ENCODE assay signal across 1 cellular context in the genomic region with DNA sequence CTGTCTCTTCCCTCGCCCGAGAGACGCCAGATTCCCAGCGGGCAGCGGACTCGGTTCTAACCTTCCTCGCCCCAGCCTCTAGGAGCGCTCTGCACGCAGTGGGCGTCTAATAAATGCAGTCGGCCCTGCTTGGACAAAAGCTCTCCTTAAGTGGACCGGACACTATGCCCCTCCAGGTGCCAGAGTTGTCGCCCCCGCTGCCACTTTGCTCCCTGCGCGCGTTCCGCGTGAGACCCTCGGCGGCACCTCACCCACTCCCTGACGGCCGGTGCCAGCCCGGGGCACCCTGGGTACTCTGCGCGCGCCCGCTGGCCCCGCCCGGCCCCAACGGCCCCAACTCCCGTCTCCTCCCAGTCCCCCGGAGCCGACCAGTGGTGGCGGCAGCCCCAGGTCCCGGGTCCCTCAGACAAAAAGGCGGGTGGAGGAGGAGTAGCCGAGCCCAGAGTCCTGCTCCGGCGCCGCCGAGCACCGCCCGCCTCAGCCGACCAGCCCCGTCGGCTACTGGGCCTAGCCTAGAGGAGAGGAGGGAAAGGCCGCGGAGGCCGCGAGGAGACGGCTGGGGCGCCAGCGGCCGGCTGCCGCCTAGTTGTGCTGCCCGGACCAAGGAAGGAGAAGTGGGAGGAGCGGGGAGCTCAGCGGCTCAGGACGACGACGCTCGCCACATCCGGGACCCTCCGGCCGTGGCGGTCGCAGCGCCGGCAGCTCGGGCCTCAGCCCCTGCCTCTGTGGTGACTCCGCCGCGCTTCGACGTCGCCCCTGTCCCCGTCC.
A peak's percentile ranks its signal among the peaks of the same experiment; 100 is the strongest.
TF ChIP-seq lines count a peak whose summit lies in the region.

No MANE protein-coding gene starts in this region.

TF ChIP-seq in WTC11, 78 proteins besides CTCF, POLR2A, EP300 and RAD21 (continued from another document and continues in another):
- TF ChIP-seq, protein P1, sequence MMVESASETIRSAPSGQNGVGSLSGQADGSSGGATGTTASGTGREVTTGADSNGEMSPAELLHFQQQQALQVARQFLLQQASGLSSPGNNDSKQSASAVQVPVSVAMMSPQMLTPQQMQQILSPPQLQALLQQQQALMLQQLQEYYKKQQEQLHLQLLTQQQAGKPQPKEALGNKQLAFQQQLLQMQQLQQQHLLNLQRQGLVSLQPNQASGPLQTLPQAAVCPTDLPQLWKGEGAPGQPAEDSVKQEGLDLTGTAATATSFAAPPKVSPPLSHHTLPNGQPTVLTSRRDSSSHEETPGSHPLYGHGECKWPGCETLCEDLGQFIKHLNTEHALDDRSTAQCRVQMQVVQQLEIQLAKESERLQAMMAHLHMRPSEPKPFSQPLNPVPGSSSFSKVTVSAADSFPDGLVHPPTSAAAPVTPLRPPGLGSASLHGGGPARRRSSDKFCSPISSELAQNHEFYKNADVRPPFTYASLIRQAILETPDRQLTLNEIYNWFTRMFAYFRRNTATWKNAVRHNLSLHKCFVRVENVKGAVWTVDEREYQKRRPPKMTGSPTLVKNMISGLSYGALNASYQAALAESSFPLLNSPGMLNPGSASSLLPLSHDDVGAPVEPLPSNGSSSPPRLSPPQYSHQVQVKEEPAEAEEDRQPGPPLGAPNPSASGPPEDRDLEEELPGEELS (CRISPR knock-in tag; IDR thresholded peaks at IDR 0.05) = no peak; the same call in 1 of the 2 replicates
- TF ChIP-seq ZNF121 (CRISPR knock-in tag; IDR thresholded peaks at IDR 0.05) = peak; percentile 62; the same call in 1 of the 2 replicates
- TF ChIP-seq CREM (CRISPR knock-in tag; IDR thresholded peaks at IDR 0.05) = peak; percentile 74; the same call in 1 of the 2 replicates
- TF ChIP-seq ZNF423 (CRISPR knock-in tag; IDR thresholded peaks at IDR 0.05) = no peak
- no peak for TF ChIP-seq SOX15 (CRISPR knock-in tag; IDR thresholded peaks at IDR 0.05)
- TF ChIP-seq, protein P2, sequence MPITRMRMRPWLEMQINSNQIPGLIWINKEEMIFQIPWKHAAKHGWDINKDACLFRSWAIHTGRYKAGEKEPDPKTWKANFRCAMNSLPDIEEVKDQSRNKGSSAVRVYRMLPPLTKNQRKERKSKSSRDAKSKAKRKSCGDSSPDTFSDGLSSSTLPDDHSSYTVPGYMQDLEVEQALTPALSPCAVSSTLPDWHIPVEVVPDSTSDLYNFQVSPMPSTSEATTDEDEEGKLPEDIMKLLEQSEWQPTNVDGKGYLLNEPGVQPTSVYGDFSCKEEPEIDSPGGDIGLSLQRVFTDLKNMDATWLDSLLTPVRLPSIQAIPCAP (CRISPR knock-in tag; IDR thresholded peaks at IDR 0.05) = no peak
- no peak for TF ChIP-seq MXD4 (CRISPR knock-in tag; IDR thresholded peaks at IDR 0.05; ENCODE audit: borderline replicate concordance)
- TF ChIP-seq EMX1 (CRISPR knock-in tag; IDR thresholded peaks at IDR 0.05) = no peak
- TF ChIP-seq, protein P3, sequence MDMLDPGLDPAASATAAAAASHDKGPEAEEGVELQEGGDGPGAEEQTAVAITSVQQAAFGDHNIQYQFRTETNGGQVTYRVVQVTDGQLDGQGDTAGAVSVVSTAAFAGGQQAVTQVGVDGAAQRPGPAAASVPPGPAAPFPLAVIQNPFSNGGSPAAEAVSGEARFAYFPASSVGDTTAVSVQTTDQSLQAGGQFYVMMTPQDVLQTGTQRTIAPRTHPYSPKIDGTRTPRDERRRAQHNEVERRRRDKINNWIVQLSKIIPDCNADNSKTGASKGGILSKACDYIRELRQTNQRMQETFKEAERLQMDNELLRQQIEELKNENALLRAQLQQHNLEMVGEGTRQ (CRISPR knock-in tag; IDR thresholded peaks at IDR 0.05) = peak; percentile 40; the same call in 1 of the 2 replicates
- TF ChIP-seq, protein P4, sequence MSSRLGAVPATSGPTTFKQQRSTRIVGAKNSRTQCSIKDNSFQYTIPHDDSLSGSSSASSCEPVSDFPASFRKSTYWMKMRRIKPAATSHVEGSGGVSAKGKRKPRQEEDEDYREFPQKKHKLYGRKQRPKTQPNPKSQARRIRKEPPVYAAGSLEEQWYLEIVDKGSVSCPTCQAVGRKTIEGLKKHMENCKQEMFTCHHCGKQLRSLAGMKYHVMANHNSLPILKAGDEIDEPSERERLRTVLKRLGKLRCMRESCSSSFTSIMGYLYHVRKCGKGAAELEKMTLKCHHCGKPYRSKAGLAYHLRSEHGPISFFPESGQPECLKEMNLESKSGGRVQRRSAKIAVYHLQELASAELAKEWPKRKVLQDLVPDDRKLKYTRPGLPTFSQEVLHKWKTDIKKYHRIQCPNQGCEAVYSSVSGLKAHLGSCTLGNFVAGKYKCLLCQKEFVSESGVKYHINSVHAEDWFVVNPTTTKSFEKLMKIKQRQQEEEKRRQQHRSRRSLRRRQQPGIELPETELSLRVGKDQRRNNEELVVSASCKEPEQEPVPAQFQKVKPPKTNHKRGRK (CRISPR knock-in tag; IDR thresholded peaks at IDR 0.05; ENCODE audit: borderline replicate concordance) = no peak
- TF ChIP-seq, protein P5, sequence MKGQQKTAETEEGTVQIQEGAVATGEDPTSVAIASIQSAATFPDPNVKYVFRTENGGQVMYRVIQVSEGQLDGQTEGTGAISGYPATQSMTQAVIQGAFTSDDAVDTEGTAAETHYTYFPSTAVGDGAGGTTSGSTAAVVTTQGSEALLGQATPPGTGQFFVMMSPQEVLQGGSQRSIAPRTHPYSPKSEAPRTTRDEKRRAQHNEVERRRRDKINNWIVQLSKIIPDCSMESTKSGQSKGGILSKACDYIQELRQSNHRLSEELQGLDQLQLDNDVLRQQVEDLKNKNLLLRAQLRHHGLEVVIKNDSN (CRISPR knock-in tag; IDR thresholded peaks at IDR 0.05) = peak; percentile 23; the same call in 1 of the 2 replicates
- no peak for TF ChIP-seq ZNF317 (CRISPR knock-in tag; IDR thresholded peaks at IDR 0.05; ENCODE audit: borderline replicate concordance, low read depth)
- TF ChIP-seq, protein P6, sequence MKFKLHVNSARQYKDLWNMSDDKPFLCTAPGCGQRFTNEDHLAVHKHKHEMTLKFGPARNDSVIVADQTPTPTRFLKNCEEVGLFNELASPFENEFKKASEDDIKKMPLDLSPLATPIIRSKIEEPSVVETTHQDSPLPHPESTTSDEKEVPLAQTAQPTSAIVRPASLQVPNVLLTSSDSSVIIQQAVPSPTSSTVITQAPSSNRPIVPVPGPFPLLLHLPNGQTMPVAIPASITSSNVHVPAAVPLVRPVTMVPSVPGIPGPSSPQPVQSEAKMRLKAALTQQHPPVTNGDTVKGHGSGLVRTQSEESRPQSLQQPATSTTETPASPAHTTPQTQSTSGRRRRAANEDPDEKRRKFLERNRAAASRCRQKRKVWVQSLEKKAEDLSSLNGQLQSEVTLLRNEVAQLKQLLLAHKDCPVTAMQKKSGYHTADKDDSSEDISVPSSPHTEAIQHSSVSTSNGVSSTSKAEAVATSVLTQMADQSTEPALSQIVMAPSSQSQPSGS (CRISPR knock-in tag; IDR thresholded peaks at IDR 0.05; ENCODE audit: borderline replicate concordance, low read depth) = no peak
- TF ChIP-seq PRRX2 (CRISPR knock-in tag; IDR thresholded peaks at IDR 0.05) = no peak
- TF ChIP-seq ZNF396 (CRISPR knock-in tag; IDR thresholded peaks at IDR 0.05; ENCODE audit: borderline replicate concordance) = no peak
- TF ChIP-seq FOXP1 (CRISPR knock-in tag; IDR thresholded peaks at IDR 0.05; ENCODE audit: borderline replicate concordance) = peak; percentile 74; the same call in 1 of the 2 replicates
- TF ChIP-seq ATF1 (CRISPR knock-in tag; IDR thresholded peaks at IDR 0.05) = no peak
- TF ChIP-seq ZNF263 (CRISPR knock-in tag; IDR thresholded peaks at IDR 0.05; ENCODE audit: low read depth) = peak; percentile 31; the same call in 1 of the 2 replicates
- TF ChIP-seq RORB (CRISPR knock-in tag; IDR thresholded peaks at IDR 0.05) = no peak
- TF ChIP-seq, protein P7, sequence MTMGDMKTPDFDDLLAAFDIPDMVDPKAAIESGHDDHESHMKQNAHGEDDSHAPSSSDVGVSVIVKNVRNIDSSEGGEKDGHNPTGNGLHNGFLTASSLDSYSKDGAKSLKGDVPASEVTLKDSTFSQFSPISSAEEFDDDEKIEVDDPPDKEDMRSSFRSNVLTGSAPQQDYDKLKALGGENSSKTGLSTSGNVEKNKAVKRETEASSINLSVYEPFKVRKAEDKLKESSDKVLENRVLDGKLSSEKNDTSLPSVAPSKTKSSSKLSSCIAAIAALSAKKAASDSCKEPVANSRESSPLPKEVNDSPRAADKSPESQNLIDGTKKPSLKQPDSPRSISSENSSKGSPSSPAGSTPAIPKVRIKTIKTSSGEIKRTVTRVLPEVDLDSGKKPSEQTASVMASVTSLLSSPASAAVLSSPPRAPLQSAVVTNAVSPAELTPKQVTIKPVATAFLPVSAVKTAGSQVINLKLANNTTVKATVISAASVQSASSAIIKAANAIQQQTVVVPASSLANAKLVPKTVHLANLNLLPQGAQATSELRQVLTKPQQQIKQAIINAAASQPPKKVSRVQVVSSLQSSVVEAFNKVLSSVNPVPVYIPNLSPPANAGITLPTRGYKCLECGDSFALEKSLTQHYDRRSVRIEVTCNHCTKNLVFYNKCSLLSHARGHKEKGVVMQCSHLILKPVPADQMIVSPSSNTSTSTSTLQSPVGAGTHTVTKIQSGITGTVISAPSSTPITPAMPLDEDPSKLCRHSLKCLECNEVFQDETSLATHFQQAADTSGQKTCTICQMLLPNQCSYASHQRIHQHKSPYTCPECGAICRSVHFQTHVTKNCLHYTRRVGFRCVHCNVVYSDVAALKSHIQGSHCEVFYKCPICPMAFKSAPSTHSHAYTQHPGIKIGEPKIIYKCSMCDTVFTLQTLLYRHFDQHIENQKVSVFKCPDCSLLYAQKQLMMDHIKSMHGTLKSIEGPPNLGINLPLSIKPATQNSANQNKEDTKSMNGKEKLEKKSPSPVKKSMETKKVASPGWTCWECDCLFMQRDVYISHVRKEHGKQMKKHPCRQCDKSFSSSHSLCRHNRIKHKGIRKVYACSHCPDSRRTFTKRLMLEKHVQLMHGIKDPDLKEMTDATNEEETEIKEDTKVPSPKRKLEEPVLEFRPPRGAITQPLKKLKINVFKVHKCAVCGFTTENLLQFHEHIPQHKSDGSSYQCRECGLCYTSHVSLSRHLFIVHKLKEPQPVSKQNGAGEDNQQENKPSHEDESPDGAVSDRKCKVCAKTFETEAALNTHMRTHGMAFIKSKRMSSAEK (CRISPR knock-in tag; IDR thresholded peaks at IDR 0.05; ENCODE audit: borderline replicate concordance) = no peak
- TF ChIP-seq ELF4 (CRISPR knock-in tag; IDR thresholded peaks at IDR 0.05; ENCODE audit: low read depth) = no peak
- TF ChIP-seq, protein P8, sequence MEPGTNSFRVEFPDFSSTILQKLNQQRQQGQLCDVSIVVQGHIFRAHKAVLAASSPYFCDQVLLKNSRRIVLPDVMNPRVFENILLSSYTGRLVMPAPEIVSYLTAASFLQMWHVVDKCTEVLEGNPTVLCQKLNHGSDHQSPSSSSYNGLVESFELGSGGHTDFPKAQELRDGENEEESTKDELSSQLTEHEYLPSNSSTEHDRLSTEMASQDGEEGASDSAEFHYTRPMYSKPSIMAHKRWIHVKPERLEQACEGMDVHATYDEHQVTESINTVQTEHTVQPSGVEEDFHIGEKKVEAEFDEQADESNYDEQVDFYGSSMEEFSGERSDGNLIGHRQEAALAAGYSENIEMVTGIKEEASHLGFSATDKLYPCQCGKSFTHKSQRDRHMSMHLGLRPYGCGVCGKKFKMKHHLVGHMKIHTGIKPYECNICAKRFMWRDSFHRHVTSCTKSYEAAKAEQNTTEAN (CRISPR knock-in tag; IDR thresholded peaks at IDR 0.05) = peak; percentile 77; the same call in 1 of the 2 replicates
- TF ChIP-seq, protein P9, sequence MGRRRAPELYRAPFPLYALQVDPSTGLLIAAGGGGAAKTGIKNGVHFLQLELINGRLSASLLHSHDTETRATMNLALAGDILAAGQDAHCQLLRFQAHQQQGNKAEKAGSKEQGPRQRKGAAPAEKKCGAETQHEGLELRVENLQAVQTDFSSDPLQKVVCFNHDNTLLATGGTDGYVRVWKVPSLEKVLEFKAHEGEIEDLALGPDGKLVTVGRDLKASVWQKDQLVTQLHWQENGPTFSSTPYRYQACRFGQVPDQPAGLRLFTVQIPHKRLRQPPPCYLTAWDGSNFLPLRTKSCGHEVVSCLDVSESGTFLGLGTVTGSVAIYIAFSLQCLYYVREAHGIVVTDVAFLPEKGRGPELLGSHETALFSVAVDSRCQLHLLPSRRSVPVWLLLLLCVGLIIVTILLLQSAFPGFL (CRISPR knock-in tag; IDR thresholded peaks at IDR 0.05; ENCODE audit: borderline replicate concordance) = no peak
- TF ChIP-seq RELA (CRISPR knock-in tag; IDR thresholded peaks at IDR 0.05; ENCODE audit: borderline replicate concordance) = no peak
- no peak for TF ChIP-seq GTF2I (CRISPR knock-in tag; conservative IDR thresholded peaks at IDR 0.05)
- no peak for TF ChIP-seq NR1H2 (CRISPR knock-in tag; IDR thresholded peaks at IDR 0.05)
- no peak for TF ChIP-seq JUN (CRISPR knock-in tag; IDR thresholded peaks at IDR 0.05)
- TF ChIP-seq, protein P10, sequence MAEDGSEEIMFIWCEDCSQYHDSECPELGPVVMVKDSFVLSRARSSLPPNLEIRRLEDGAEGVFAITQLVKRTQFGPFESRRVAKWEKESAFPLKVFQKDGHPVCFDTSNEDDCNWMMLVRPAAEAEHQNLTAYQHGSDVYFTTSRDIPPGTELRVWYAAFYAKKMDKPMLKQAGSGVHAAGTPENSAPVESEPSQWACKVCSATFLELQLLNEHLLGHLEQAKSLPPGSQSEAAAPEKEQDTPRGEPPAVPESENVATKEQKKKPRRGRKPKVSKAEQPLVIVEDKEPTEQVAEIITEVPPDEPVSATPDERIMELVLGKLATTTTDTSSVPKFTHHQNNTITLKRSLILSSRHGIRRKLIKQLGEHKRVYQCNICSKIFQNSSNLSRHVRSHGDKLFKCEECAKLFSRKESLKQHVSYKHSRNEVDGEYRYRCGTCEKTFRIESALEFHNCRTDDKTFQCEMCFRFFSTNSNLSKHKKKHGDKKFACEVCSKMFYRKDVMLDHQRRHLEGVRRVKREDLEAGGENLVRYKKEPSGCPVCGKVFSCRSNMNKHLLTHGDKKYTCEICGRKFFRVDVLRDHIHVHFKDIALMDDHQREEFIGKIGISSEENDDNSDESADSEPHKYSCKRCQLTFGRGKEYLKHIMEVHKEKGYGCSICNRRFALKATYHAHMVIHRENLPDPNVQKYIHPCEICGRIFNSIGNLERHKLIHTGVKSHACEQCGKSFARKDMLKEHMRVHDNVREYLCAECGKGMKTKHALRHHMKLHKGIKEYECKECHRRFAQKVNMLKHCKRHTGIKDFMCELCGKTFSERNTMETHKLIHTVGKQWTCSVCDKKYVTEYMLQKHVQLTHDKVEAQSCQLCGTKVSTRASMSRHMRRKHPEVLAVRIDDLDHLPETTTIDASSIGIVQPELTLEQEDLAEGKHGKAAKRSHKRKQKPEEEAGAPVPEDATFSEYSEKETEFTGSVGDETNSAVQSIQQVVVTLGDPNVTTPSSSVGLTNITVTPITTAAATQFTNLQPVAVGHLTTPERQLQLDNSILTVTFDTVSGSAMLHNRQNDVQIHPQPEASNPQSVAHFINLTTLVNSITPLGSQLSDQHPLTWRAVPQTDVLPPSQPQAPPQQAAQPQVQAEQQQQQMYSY (CRISPR knock-in tag; IDR thresholded peaks at IDR 0.05) = peak; percentile 88
- TF ChIP-seq, protein P11, sequence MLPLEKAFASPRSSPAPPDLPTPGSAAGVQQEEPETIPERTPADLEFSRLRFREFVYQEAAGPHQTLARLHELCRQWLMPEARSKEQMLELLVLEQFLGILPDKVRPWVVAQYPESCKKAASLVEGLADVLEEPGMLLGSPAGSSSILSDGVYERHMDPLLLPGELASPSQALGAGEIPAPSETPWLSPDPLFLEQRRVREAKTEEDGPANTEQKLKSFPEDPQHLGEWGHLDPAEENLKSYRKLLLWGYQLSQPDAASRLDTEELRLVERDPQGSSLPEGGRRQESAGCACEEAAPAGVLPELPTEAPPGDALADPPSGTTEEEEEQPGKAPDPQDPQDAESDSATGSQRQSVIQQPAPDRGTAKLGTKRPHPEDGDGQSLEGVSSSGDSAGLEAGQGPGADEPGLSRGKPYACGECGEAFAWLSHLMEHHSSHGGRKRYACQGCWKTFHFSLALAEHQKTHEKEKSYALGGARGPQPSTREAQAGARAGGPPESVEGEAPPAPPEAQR (CRISPR knock-in tag; IDR thresholded peaks at IDR 0.05) = no peak
- TF ChIP-seq NR2C2 (CRISPR knock-in tag; IDR thresholded peaks at IDR 0.05) = no peak
- TF ChIP-seq KAT7 (CRISPR knock-in tag; IDR thresholded peaks at IDR 0.05; ENCODE audit: borderline replicate concordance) = no peak
- TF ChIP-seq, protein P12, sequence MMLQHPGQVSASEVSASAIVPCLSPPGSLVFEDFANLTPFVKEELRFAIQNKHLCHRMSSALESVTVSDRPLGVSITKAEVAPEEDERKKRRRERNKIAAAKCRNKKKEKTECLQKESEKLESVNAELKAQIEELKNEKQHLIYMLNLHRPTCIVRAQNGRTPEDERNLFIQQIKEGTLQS (CRISPR knock-in tag; conservative IDR thresholded peaks at IDR 0.05) = no peak
